Comparison of ENCODE assay signal across 9 cellular contexts in genomic region chr9:88075966-88076285, GRCh38.
DNase-seq lines count a peak whose midpoint lies in the region; ATAC-seq lines count a peak whose summit lies in the region.
"Had no signal": no experiment of that assay in that cellular context is flagged by ENCODE, and none has a peak within 500 bp of the region (broad histone marks: within the 10 kb centered on the region; RNA-seq: fewer than 3 reads in every experiment).

No MANE protein-coding gene starts in this region.

- H3K9me3 Mint-ChIP-seq in activated naive CD8-positive, alpha-beta T cell (ENCODE audit: low read depth) = no peaks in the 10 kb centered on the region
- H3K9me3 Mint-ChIP-seq in stimulated activated naive B cell treated with anti-CD40 and anti-IgM and Interleukin-4, amounts not matched to agents 10 μg/mL and 1 μg/mL and 100 μg/mL, for 72 hours = peaks cover 6% of the 10 kb centered on the region in 2 donors

- peaks cover 41% of the 10 kb centered on the region for H3K27me3 Mint-ChIP-seq in activated naive CD8-positive, alpha-beta T cell
- H3K27me3 Mint-ChIP-seq in stimulated activated naive B cell treated with anti-CD40 and anti-IgM and Interleukin-4, amounts not matched to agents 10 μg/mL and 1 μg/mL and 100 μg/mL, for 72 hours = peaks cover 69 to 85% of the 10 kb centered on the region in 2 donors

- no peaks in the 10 kb centered on the region for H3K36me3 Mint-ChIP-seq in activated naive CD8-positive, alpha-beta T cell
- H3K36me3 Mint-ChIP-seq in stimulated activated naive B cell treated with anti-CD40 and anti-IgM and Interleukin-4, amounts not matched to agents 10 μg/mL and 1 μg/mL and 100 μg/mL, for 72 hours = no peaks in the 10 kb centered on the region

- no peak overlapping the region for H3K27ac ChIP-seq in iPS-20b (ENCODE audit: low read length)

- peak overlapping the region; percentile 88 for H3K4me3 Mint-ChIP-seq in activated naive CD8-positive, alpha-beta T cell
- peak overlapping the region; percentile 80 to 84 for H3K4me3 Mint-ChIP-seq in stimulated activated naive B cell treated with anti-CD40 and anti-IgM and Interleukin-4, amounts not matched to agents 10 μg/mL and 1 μg/mL and 100 μg/mL, for 72 hours

- H3K4me1 ChIP-seq in iPS-20b (ENCODE audit: insufficient read depth, low read length) = peaks cover 6% of the 10 kb centered on the region; the same call in 1 of the 2 replicates

- peak overlapping the region; percentile 74 for H3K4me3 ChIP-seq in iPS-20b (ENCODE audit: low read length)

- H3K27me3 ChIP-seq in iPS-20b (ENCODE audit: insufficient read depth, low read length) = peaks cover 43% of the 10 kb centered on the region

- peaks cover 12% of the 10 kb centered on the region for H3K4me1 Mint-ChIP-seq in activated naive CD8-positive, alpha-beta T cell (ENCODE audit: low read depth)
- H3K4me1 Mint-ChIP-seq in stimulated activated naive B cell treated with anti-CD40 and anti-IgM and Interleukin-4, amounts not matched to agents 10 μg/mL and 1 μg/mL and 100 μg/mL, for 72 hours = peaks cover 12 to 21% of the 10 kb centered on the region in 2 donors

- H3K27ac Mint-ChIP-seq in activated naive CD8-positive, alpha-beta T cell = no peak overlapping the region
- no peak overlapping the region for H3K27ac Mint-ChIP-seq in stimulated activated naive B cell treated with anti-CD40 and anti-IgM and Interleukin-4, amounts not matched to agents 10 μg/mL and 1 μg/mL and 100 μg/mL, for 72 hours

- no peak for ATAC-seq in stimulated activated naive B cell treated with anti-CD40 and anti-IgM and Interleukin-4, amounts not matched to agents 10 μg/mL and 1 μg/mL and 100 μg/mL, for 72 hours (replicated peaks)
- ATAC-seq in HG02938 (IDR thresholded peaks at IDR 0.05; ENCODE audit: unreplicated experiment) = no peak

- H3K9me3 ChIP-seq in iPS-20b (ENCODE audit: insufficient read depth, low read depth, low read length) = no peaks in the 10 kb centered on the region

- peak overlapping the region; percentile 80 for H3K9ac ChIP-seq in iPS-20b (ENCODE audit: low read depth, low read length)

- DNase-seq in NCI-H1092 treated with DMSO at 0.1 percent for 48 hours (lab: John Stamatoyannopoulos, UW) (peak; percentile 82), NCI-H1092 (lab: John Stamatoyannopoulos, UW) (no peak), AG08396 (ENCODE audit: low spot score) (no peak), NCI-H510A (lab: John Stamatoyannopoulos, UW) (no peak)
- no peak for DNase-seq in stimulated activated naive B cell treated with anti-CD40 and anti-IgM and Interleukin-4, amounts not matched to agents 10 μg/mL and 1 μg/mL and 100 μg/mL, for 72 hours
- DNase-seq: AML-193 had no signal

- no peaks in the 10 kb centered on the region for H3K36me3 ChIP-seq in iPS-20b (ENCODE audit: insufficient read depth, low read depth, low read length)
